8 cellular contexts compared by ENCODE assay signal in the genomic region with DNA sequence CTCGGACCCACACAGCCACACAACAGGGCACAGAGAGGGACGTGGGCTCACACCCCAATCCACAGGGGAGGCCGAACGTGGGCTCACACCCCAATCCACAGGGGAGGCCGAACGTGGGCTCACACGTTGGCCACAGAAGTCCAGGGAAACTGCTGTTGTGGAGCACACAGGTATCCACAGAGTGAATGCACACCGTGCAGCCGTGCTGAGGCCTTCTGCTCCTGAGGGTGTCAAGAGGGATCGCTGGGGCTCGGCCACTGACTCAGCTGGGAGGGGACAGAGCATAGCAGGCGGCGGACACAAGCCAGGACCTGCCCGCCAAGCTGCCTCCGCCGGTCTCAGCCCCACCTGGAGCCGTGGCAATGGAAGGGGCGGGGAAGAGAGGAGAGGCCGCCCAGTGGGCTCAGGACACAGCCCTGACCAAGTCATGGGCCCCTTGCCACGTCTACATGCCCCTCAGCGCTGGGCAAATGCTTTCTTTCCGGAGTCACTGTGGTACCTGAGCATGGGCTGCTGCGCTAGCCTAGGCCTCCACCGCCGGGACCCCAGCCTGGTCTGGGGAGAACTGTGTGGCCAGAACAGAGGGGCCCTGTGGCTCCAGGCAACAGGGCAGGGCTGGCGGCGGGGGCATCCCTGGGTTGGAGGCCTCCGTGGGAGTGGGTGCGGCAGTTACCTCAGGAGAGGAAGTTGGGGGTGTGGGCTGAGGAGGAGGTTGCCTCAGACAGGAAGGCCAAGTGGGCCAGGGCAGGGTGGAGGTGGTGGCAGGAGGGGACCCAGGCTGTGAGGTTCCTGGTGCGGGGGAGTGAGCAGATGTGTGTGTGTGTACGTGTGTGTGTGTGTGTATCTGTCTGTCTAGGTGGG. TPM values are rescaled to one million over a fixed set of nuclear protein-coding genes. Genes with fewer than 3 reads are reported as not detected.
DNase-seq lines count a peak whose midpoint lies in the region; ATAC-seq and TF ChIP-seq lines count a peak whose summit lies in the region.

No MANE protein-coding gene starts in this region.

- 0 out of 2 replicates have a peak overlapping the region, but pooled peaks have one; percentile 56 for H3K9ac ChIP-seq in iPS-20b (ENCODE audit: low read depth, low read length)

- CTCF ChIA-PET in CD4-positive, alpha-beta T cell (lab: Charles Lee): interaction anchor here (1.2 to 3.7 kb wide), 5 partner anchors 10 to 42 kb away, joined by 3 to 30 read pairs (median 8); no protein-coding TSS in a partner anchor
- CTCF ChIA-PET in HEK293 (lab: Yijun Ruan, JAX): interaction anchor here (0.5 to 4.7 kb wide), 8 partner anchors 10 to 865 kb away, joined by 3 to 34 read pairs (median 4); partner anchors contain the start of gene GPN2
- CTCF ChIA-PET in PC-9 (lab: Charles Lee): interaction anchor here (0.6 to 1.6 kb wide), 2 partner anchors 42 to 1530 kb away, joined by 3 read pairs; no protein-coding TSS in a partner anchor

- peak; percentile 82 for ATAC-seq in CD4-positive, alpha-beta T cell (ENCODE audit: poor library complexity)
- no peak for ATAC-seq in GM21825 (IDR thresholded peaks at IDR 0.05; ENCODE audit: unreplicated experiment)

- no peaks in the 10 kb centered on the region for H3K79me2 ChIP-seq in PC-9 (ENCODE audit: low read depth)

- POLR2A ChIA-PET in CD4-positive, alpha-beta T cell (lab: Charles Lee): interaction anchor here (1.0 to 6.3 kb wide), 7 partner anchors 10 to 147 kb away, joined by 3 to 56 read pairs (median 4); partner anchors contain the start of genes TMEM222 and WASF2
- POLR2A ChIA-PET in HEK293 (lab: Yijun Ruan, JAX) (interaction anchor here (2.2 kb wide), 1 partner anchor 23 kb away, joined by 8 read pairs; no protein-coding TSS in a partner anchor), PC-9 (lab: Charles Lee; ENCODE audit: unreplicated experiment) (interaction anchor here (0.6 to 0.8 kb wide), 2 partner anchors 22 to 39 kb away, joined by 4 to 5 read pairs; no protein-coding TSS in a partner anchor)

- peak overlapping the region; percentile 97 for H3K4me2 ChIP-seq in PC-9

- H3K4me1 ChIP-seq in HEK293 (ENCODE audit: control insufficient read depth, insufficient read depth, low read length): peaks cover 3% of the 10 kb centered on the region; the same call in 1 of the 2 replicates
- peaks cover 24% of the 10 kb centered on the region for H3K4me1 ChIP-seq in PC-9 (replicated peaks; ENCODE audit: insufficient read depth)
- H3K4me1 ChIP-seq in iPS-20b (ENCODE audit: insufficient read depth, low read length): peaks cover 4% of the 10 kb centered on the region

- peak overlapping the region; percentile 84 for H3K27ac ChIP-seq in CD4-positive, alpha-beta T cell (ENCODE audit: low read depth, low read length)
- no peak overlapping the region for H3K27ac ChIP-seq in HEK293 (ENCODE audit: extremely low read depth, low read depth, low read length)
- 0 out of 2 replicates have a peak overlapping the region, but pooled peaks have one; percentile 37 for H3K27ac ChIP-seq in PC-9
- H3K27ac ChIP-seq in iPS-20b (ENCODE audit: low read length): no peak overlapping the region

- H3K4me3 ChIP-seq in HEK293 (ENCODE audit: low read depth, low read length) (peak overlapping the region; percentile 27), PC-9 (peak overlapping the region; percentile 70), iPS-20b (ENCODE audit: low read length) (peak overlapping the region; percentile 60; the same call in 1 of the 2 replicates)

- peak overlapping the region; percentile 94 for H3K27ac Mint-ChIP-seq in CD4-positive, alpha-beta T cell
- peak overlapping the region; percentile 99 for H3K27ac Mint-ChIP-seq in activated T-helper 1 cell treated with anti-CD3 and anti-CD28 coated beads, Interleukin-12 subunit alpha, Interleukin-12 subunit beta, Interleukin-2, Interleukin-4 antibody, amounts not matched to agents 30 ng/mL and 10 ng/mL and 1 ng/mL, durations not matched to agents 14 hours and 24 hours and 36 hours

- no peaks in the 10 kb centered on the region for H3K9me2 ChIP-seq in PC-9 (ENCODE audit: insufficient read depth)

- peaks cover 23% of the 10 kb centered on the region; the same call in 1 of the 2 replicates for H3F3A ChIP-seq in PC-9 (ENCODE audit: insufficient read depth, low read depth)

- peak overlapping the region; percentile 98 for H3K4me3 Mint-ChIP-seq in CD4-positive, alpha-beta T cell
- H3K4me3 Mint-ChIP-seq in activated T-helper 1 cell treated with anti-CD3 and anti-CD28 coated beads, Interleukin-12 subunit alpha, Interleukin-12 subunit beta, Interleukin-2, Interleukin-4 antibody, amounts not matched to agents 30 ng/mL and 10 ng/mL and 1 ng/mL, durations not matched to agents 14 hours and 24 hours and 36 hours: peak overlapping the region; percentile 93

- H3K27me3 Mint-ChIP-seq in CD4-positive, alpha-beta T cell: no peaks in the 10 kb centered on the region
- H3K27me3 Mint-ChIP-seq in activated T-helper 1 cell treated with anti-CD3 and anti-CD28 coated beads, Interleukin-12 subunit alpha, Interleukin-12 subunit beta, Interleukin-2, Interleukin-4 antibody, amounts not matched to agents 30 ng/mL and 10 ng/mL and 1 ng/mL, durations not matched to agents 14 hours and 24 hours and 36 hours (ENCODE audit: insufficient read depth): no peaks in the 10 kb centered on the region

- H3K9me3 ChIP-seq in CD4-positive, alpha-beta T cell (ENCODE audit: control insufficient read depth, low read length): no peaks in the 10 kb centered on the region
- H3K9me3 ChIP-seq in HEK293 (ENCODE audit: control insufficient read depth, insufficient read depth, low read depth, low read length) (no peaks in the 10 kb centered on the region), PC-9 (ENCODE audit: insufficient read depth, low read depth) (no peaks in the 10 kb centered on the region), iPS-20b (ENCODE audit: insufficient read depth, low read depth, low read length) (no peaks in the 10 kb centered on the region)

- no peaks in the 10 kb centered on the region for H3K9me3 Mint-ChIP-seq in CD4-positive, alpha-beta T cell
- no peaks in the 10 kb centered on the region for H3K9me3 Mint-ChIP-seq in activated T-helper 1 cell treated with anti-CD3 and anti-CD28 coated beads, Interleukin-12 subunit alpha, Interleukin-12 subunit beta, Interleukin-2, Interleukin-4 antibody, amounts not matched to agents 30 ng/mL and 10 ng/mL and 1 ng/mL, durations not matched to agents 14 hours and 24 hours and 36 hours

- DNase-seq in CD4-positive, alpha-beta T cell: peak; percentile 57 to 83 (median 77)
- DNase-seq in PC-9 (peak; percentile 62 to 89), pons (ENCODE audit: low spot score) (no peak)
- peak; percentile 72 for DNase-seq in activated T-helper 1 cell treated with anti-CD3 and anti-CD28 coated beads, Interleukin-12 subunit alpha, Interleukin-12 subunit beta, Interleukin-2, Interleukin-4 antibody, amounts not matched to agents 30 ng/mL and 10 ng/mL and 1 ng/mL, durations not matched to agents 14 hours and 24 hours and 36 hours (ENCODE audit: low spot score)
- peak; percentile 53 for DNase-seq in stimulated activated CD8-positive, alpha-beta memory T cell treated with anti-CD3 and anti-CD28 coated beads, Interleukin-7, amount 100 ng/mL, for 1 hour (ENCODE audit: low read depth in 2 of 2)

- no peaks in the 10 kb centered on the region for H3K27me3 ChIP-seq in CD4-positive, alpha-beta T cell (ENCODE audit: control insufficient read depth, insufficient read depth, low read length)
- H3K27me3 ChIP-seq in PC-9 (ENCODE audit: insufficient read depth, low read depth) (no peaks in the 10 kb centered on the region), iPS-20b (ENCODE audit: insufficient read depth, low read length) (no peaks in the 10 kb centered on the region)

- H4K20me1 ChIP-seq in PC-9 (ENCODE audit: insufficient read depth): no peaks in the 10 kb centered on the region

- TF ChIP-seq CTCF in CD4-positive, alpha-beta T cell (IDR thresholded peaks at IDR 0.05): no peak
- no peak for TF ChIP-seq CTCF in HEK293 (tag by site-specific recombination; IDR thresholded peaks at IDR 0.05)
- no peak for TF ChIP-seq CTCF in PC-9 (conservative IDR thresholded peaks at IDR 0.05)

- peak overlapping the region; percentile 75; the same call in 1 of the 2 replicates for H2AFZ ChIP-seq in PC-9

- peaks cover 45% of the 10 kb centered on the region for H3K36me3 Mint-ChIP-seq in CD4-positive, alpha-beta T cell (ENCODE audit: low read depth)
- H3K36me3 Mint-ChIP-seq in activated T-helper 1 cell treated with anti-CD3 and anti-CD28 coated beads, Interleukin-12 subunit alpha, Interleukin-12 subunit beta, Interleukin-2, Interleukin-4 antibody, amounts not matched to agents 30 ng/mL and 10 ng/mL and 1 ng/mL, durations not matched to agents 14 hours and 24 hours and 36 hours (ENCODE audit: low read depth): peaks cover 26% of the 10 kb centered on the region

- H3K36me3 ChIP-seq in HEK293 (ENCODE audit: control insufficient read depth in 2 of 2, insufficient read depth in 1 of 2, low read length in 2 of 2) (peaks cover 0 to 6% of the 10 kb centered on the region in 2 experiments; a peak in 1 of 3 replicates), PC-9 (ENCODE audit: low read depth) (no peaks in the 10 kb centered on the region), iPS-20b (ENCODE audit: insufficient read depth, low read depth, low read length) (no peaks in the 10 kb centered on the region)

- no TSS peak for BruUV-seq in PC-9 (replicated peaks; lab: Mats Ljungman, UMichigan)

- intact Hi-C loops in CD4-positive, alpha-beta T cell (cut with DNase I, micrococcal nuclease): loop anchor here (2.0 to 10.0 kb wide), 4 partner anchors 14 to 1212 kb away; partner anchors contain the start of genes TMEM222 (in 2 of the 2) and TRNAU1AP (in 1 of the 2)
- intact Hi-C loops in PC-9 (cut with micrococcal nuclease; ENCODE audit: unreplicated experiment): loop anchor here (1.0 kb wide), 2 partner anchors 21 to 23 kb away; partner anchors contain the start of genes MAP3K6 and TMEM222
- intact Hi-C loops in activated T-helper 1 cell treated with anti-CD3 and anti-CD28 coated beads, Interleukin-12 subunit alpha, Interleukin-12 subunit beta, Interleukin-2, Interleukin-4 antibody, amounts not matched to agents 30 ng/mL and 10 ng/mL and 1 ng/mL, durations not matched to agents 14 hours and 24 hours and 36 hours (cut with micrococcal nuclease): loop anchor here (1.0 to 5.0 kb wide), 2 partner anchors 14 to 1209 kb away; partner anchors contain the start of gene TRNAU1AP

- peaks cover 69% of the 10 kb centered on the region for H3K4me1 Mint-ChIP-seq in CD4-positive, alpha-beta T cell (ENCODE audit: low read depth)
- peaks cover 59% of the 10 kb centered on the region for H3K4me1 Mint-ChIP-seq in activated T-helper 1 cell treated with anti-CD3 and anti-CD28 coated beads, Interleukin-12 subunit alpha, Interleukin-12 subunit beta, Interleukin-2, Interleukin-4 antibody, amounts not matched to agents 30 ng/mL and 10 ng/mL and 1 ng/mL, durations not matched to agents 14 hours and 24 hours and 36 hours (ENCODE audit: low read depth)

RNA-seq across cellular contexts. Expression of gene SYTL1, which starts 1.2 kb away (rescaled TPM):
- 100 to 1,000 TPM; 135 to 140 TPM for total RNA-seq in CD4-positive, alpha-beta T cell
- 43.7 and 49.8 TPM in 2 replicates for total RNA-seq in PC-9 (2021)
- total RNA-seq in activated T-helper 1 cell treated with anti-CD3 and anti-CD28 coated beads, Interleukin-12 subunit alpha, Interleukin-12 subunit beta, Interleukin-2, Interleukin-4 antibody, amounts not matched to agents 30 ng/mL and 10 ng/mL and 1 ng/mL, durations not matched to agents 14 hours and 24 hours and 36 hours: 24.4 and 26.3 TPM in 2 replicates

RNA-seq across cellular contexts. Expression of gene TMEM222, which starts 21.0 kb away (rescaled TPM):
- total RNA-seq in CD4-positive, alpha-beta T cell: 10 to 100 TPM; 21.8 to 22.5 TPM
- 32.0 and 32.8 TPM in 2 replicates for total RNA-seq in PC-9 (2021)
- 44.3 and 47.4 TPM in 2 replicates for total RNA-seq in activated T-helper 1 cell treated with anti-CD3 and anti-CD28 coated beads, Interleukin-12 subunit alpha, Interleukin-12 subunit beta, Interleukin-2, Interleukin-4 antibody, amounts not matched to agents 30 ng/mL and 10 ng/mL and 1 ng/mL, durations not matched to agents 14 hours and 24 hours and 36 hours

RNA-seq across cellular contexts. Expression of gene MAP3K6, which starts 23.8 kb away (rescaled TPM):
- total RNA-seq in CD4-positive, alpha-beta T cell: 1 to 10 TPM; 8.5 to 8.8 TPM
- total RNA-seq in PC-9 (2021): 25.1 and 26.2 TPM in 2 replicates
- total RNA-seq in activated T-helper 1 cell treated with anti-CD3 and anti-CD28 coated beads, Interleukin-12 subunit alpha, Interleukin-12 subunit beta, Interleukin-2, Interleukin-4 antibody, amounts not matched to agents 30 ng/mL and 10 ng/mL and 1 ng/mL, durations not matched to agents 14 hours and 24 hours and 36 hours: 11.2 and 13.7 TPM in 2 replicates

RNA-seq across cellular contexts. Expression of gene FCN3, which starts 31.6 kb away (rescaled TPM):
- total RNA-seq in CD4-positive, alpha-beta T cell: not detected
- total RNA-seq in PC-9 (2021): not detected in 2 replicates
- total RNA-seq in activated T-helper 1 cell treated with anti-CD3 and anti-CD28 coated beads, Interleukin-12 subunit alpha, Interleukin-12 subunit beta, Interleukin-2, Interleukin-4 antibody, amounts not matched to agents 30 ng/mL and 10 ng/mL and 1 ng/mL, durations not matched to agents 14 hours and 24 hours and 36 hours: not detected in 2 replicates

RNA-seq across cellular contexts. Expression of gene CD164L2, which starts 40.1 kb away (rescaled TPM):
- total RNA-seq in CD4-positive, alpha-beta T cell: not detected
- total RNA-seq in PC-9 (2021): 0.63 and 1.7 TPM in 2 replicates
- not detected in 2 replicates for total RNA-seq in activated T-helper 1 cell treated with anti-CD3 and anti-CD28 coated beads, Interleukin-12 subunit alpha, Interleukin-12 subunit beta, Interleukin-2, Interleukin-4 antibody, amounts not matched to agents 30 ng/mL and 10 ng/mL and 1 ng/mL, durations not matched to agents 14 hours and 24 hours and 36 hours

Comparison
In these comparisons a context has a peak if more than half of its experiments do, and no peak if none do; other contexts are left out.
1. H3K27ac ChIP-seq: peak in CD4-positive, alpha-beta T cell (single experiment) and PC-9 (single experiment); none in HEK293 (single experiment) and iPS-20b (single experiment).
2. Peak in every context shown above with its lines, with median percentiles within 50 percentile points of each other: H3K4me3 ChIP-seq.